ENCODE assay signal across 10 cellular contexts in the genomic region with DNA sequence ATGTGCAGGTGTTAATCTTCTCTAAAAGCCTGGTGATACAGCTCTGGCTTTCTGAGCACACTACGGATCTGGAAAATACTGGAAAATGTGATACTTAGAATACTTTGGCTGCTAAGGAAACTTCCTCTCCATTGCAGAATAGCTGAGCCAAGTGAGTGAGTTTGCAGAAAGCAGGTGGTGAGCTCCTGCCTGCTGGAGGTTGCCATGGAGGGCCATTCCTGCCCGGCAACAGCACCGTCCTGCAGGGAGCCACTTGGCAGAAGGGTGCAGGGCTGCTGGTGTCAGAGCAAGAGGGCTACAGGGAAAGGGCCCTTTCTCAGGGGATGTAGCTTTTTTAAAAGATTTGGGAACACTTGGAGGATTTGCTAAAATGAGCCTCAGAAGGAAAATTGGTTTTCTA. TPM values are rescaled to one million over a fixed set of nuclear protein-coding genes. Genes with fewer than 3 reads are reported as not detected.
DNase-seq lines count a peak whose midpoint lies in the region; ATAC-seq, FAIRE-seq and TF ChIP-seq lines count a peak whose summit lies in the region.
"Had no signal": no experiment of that assay in that cellular context is flagged by ENCODE, and none has a peak within 500 bp of the region (broad histone marks: within the 10 kb centered on the region; RNA-seq: fewer than 3 reads in every experiment).

No MANE protein-coding gene starts in this region.

- 95% methylated on average over 2 of the region's 3 CpGs for WGBS in K562 (ENCODE audit: insufficient coverage, low coverage, missing lambda C conversion rate)
- 92 to 100% methylated on average over 3 of the region's 3 CpGs for WGBS in endodermal cell (ENCODE audit: insufficient coverage in 1 of 2, insufficient read length in 1 of 2), 2 experiments

- intact Hi-C loops in Caco-2 (cut with micrococcal nuclease; ENCODE audit: unreplicated experiment) = no loop called here
- intact Hi-C loops in K562 (cut with micrococcal nuclease) = no loop called here

- no peak overlapping the region for H3K4me2 ChIP-seq in K562 (ENCODE audit: insufficient read depth, low read length)

- H3K9ac ChIP-seq in K562 (ENCODE audit: insufficient read depth in 1 of 2, low read depth in 2 of 2, low read length in 2 of 2) = no peak overlapping the region
- H3K9ac ChIP-seq in endodermal cell (ENCODE audit: extremely low read depth, low read length, poor library complexity, severe bottlenecking) = no peak overlapping the region

- FAIRE-seq in K562 (lab: Jason Lieb, UNC) = no peak

- H3K4me1 ChIP-seq in Caco-2 (no peaks in the 10 kb centered on the region), K562 (replicated peaks in 1 of 2; ENCODE audit: control insufficient read depth in 2 of 2, insufficient read depth in 2 of 2, low read length in 2 of 2) (no peaks in the 10 kb centered on the region; a peak in 1 of 5 replicates), endodermal cell (ENCODE audit: control insufficient read depth, insufficient read depth, low read length) (peaks cover 19% of the 10 kb centered on the region)

- H3K36me3 Mint-ChIP-seq in Caco-2 (ENCODE audit: insufficient read depth, unreplicated experiment) = peaks cover 28% of the 10 kb centered on the region
- peaks cover 73% of the 10 kb centered on the region for H3K36me3 Mint-ChIP-seq in nephron (ENCODE audit: low read depth)
- H3K36me3 Mint-ChIP-seq in endodermal cell (ENCODE audit: low read depth) = peaks cover 64% of the 10 kb centered on the region

- H3K27ac ChIP-seq in K562 (ENCODE audit: extremely low read depth, low read depth, low read length) (no peak overlapping the region), endodermal cell (ENCODE audit: low read depth, low read length) (no peak overlapping the region)

- TF ChIP-seq CTCF in Caco-2 (IDR thresholded peaks at IDR 0.05; ENCODE audit: insufficient read depth in 1 of 2, low read depth in 1 of 2, low read length in 1 of 2, severe bottlenecking in 1 of 2, unreplicated experiment in 1 of 2) = no peak
- TF ChIP-seq CTCF in K562 (IDR thresholded peaks at IDR 0.05 in 2 of 3, conservative IDR thresholded peaks at IDR 0.05 in 1 of 3; ENCODE audit: insufficient read depth in 2 of 3, low read depth in 1 of 3, low read length in 3 of 3) = no peak
- no peak for TF ChIP-seq CTCF in nephron (IDR thresholded peaks at IDR 0.05; ENCODE audit: unreplicated experiment in 3 of 3)
- no peak for TF ChIP-seq CTCF in omental fat pad (IDR thresholded peaks at IDR 0.05)
- no peak for TF ChIP-seq CTCF in endodermal cell (conservative IDR thresholded peaks at IDR 0.05)

- POLR2A ChIA-PET in Caco-2 (lab: Charles Lee) = no interaction called here
- POLR2A ChIA-PET in K562 (lab: Yijun Ruan, JAX) = interaction anchor here (0.6 to 1.2 kb wide), 2 partner anchors 10 to 646 kb away, joined by 3 to 4 read pairs; no protein-coding TSS in a partner anchor

- no peaks in the 10 kb centered on the region for H3K9me1 ChIP-seq in K562 (ENCODE audit: control insufficient read depth, insufficient read depth, low read length)

- DNase-seq in Caco-2 (no peak), NCI-H2081 (lab: John Stamatoyannopoulos, UW) (peak; percentile 65 to 87), K562 (ENCODE audit: extremely low read depth in 1 of 4, low spot score in 3 of 4) (no peak), GM19240 (ENCODE audit: insufficient read length, low spot score) (no peak), omental fat pad (ENCODE audit: low spot score) (no peak), endodermal cell (no peak)
- DNase-seq: foreskin melanocyte had no signal

- TF ChIP-seq RAD21 in K562 (CRISPR knock-in tag; conservative IDR thresholded peaks at IDR 0.05 in 1 of 2, IDR thresholded peaks at IDR 0.05 in 1 of 2) = no peak

- ATAC-seq in K562 (no peak), omental fat pad (ENCODE audit: low FRiP score) (no peak), GM21447 (IDR thresholded peaks at IDR 0.05; ENCODE audit: unreplicated experiment) (no peak)

- H3K4me3 ChIP-seq in Caco-2 (ENCODE audit: low read depth, low read length) (no peak overlapping the region), K562 (no peak overlapping the region), endodermal cell (ENCODE audit: low read length) (no peak overlapping the region)

- H3K27me3 ChIP-seq in Caco-2 (replicated peaks; ENCODE audit: control insufficient read depth, insufficient read depth, low read length) (no peaks in the 10 kb centered on the region), K562 (ENCODE audit: control insufficient read depth in 2 of 2, insufficient read depth in 2 of 2, low read length in 2 of 2) (no peaks in the 10 kb centered on the region), endodermal cell (ENCODE audit: control insufficient read depth, insufficient read depth, low read length, poor library complexity, severe bottlenecking) (no peaks in the 10 kb centered on the region)

- H3K36me3 ChIP-seq in Caco-2 (ENCODE audit: control insufficient read depth, insufficient read depth, low read length) (no peaks in the 10 kb centered on the region), K562 (ENCODE audit: control insufficient read depth, insufficient read depth, low read length) (peaks cover 58% of the 10 kb centered on the region), endodermal cell (ENCODE audit: control insufficient read depth, insufficient read depth, low read length) (peaks cover 58% of the 10 kb centered on the region)

- no peak for TF ChIP-seq EP300 in K562 (IDR thresholded peaks at IDR 0.05; ENCODE audit: low read length)

- BruUV-seq in Caco-2 (replicated peaks; lab: Mats Ljungman, UMichigan) (TSS peak; percentile 47), K562 (replicated peaks; lab: Mats Ljungman, UMichigan) (TSS peak; percentile 31)

- H3K79me2 ChIP-seq in K562 (ENCODE audit: control insufficient read depth, insufficient read depth, low read length) = no peaks in the 10 kb centered on the region

- H3K27me3 Mint-ChIP-seq in Caco-2 (ENCODE audit: insufficient read depth, unreplicated experiment) = no peaks in the 10 kb centered on the region
- H3K27me3 Mint-ChIP-seq in nephron (ENCODE audit: low read depth) = no peaks in the 10 kb centered on the region
- no peaks in the 10 kb centered on the region for H3K27me3 Mint-ChIP-seq in endodermal cell (ENCODE audit: insufficient read depth)

- TF ChIP-seq POLR2A in K562 (conservative IDR thresholded peaks at IDR 0.05) = no peak

- H3K9me3 Mint-ChIP-seq in Caco-2 (ENCODE audit: unreplicated experiment) = no peaks in the 10 kb centered on the region
- H3K9me3 Mint-ChIP-seq in nephron = no peaks in the 10 kb centered on the region
- no peaks in the 10 kb centered on the region for H3K9me3 Mint-ChIP-seq in endodermal cell
- H3K9me3 Mint-ChIP-seq: neural crest cell had no signal

- H3K4me1 Mint-ChIP-seq in Caco-2 (ENCODE audit: low read depth, unreplicated experiment) = no peaks in the 10 kb centered on the region
- H3K4me1 Mint-ChIP-seq in nephron = no peaks in the 10 kb centered on the region
- H3K4me1 Mint-ChIP-seq in endodermal cell = peaks cover 33% of the 10 kb centered on the region
- H3K4me1 Mint-ChIP-seq: neural crest cell had no signal

- H3K27ac Mint-ChIP-seq in Caco-2 (ENCODE audit: unreplicated experiment) = no peak overlapping the region
- peak overlapping the region in 2 of 3 experiments; percentile 19 to 35 for H3K27ac Mint-ChIP-seq in nephron
- no peak overlapping the region for H3K27ac Mint-ChIP-seq in endodermal cell

- H4K20me1 ChIP-seq in K562 (replicated peaks; ENCODE audit: control insufficient read depth, insufficient read depth, low read length) = no peaks in the 10 kb centered on the region

- no peak overlapping the region for H2AFZ ChIP-seq in K562 (ENCODE audit: low read depth, low read length)

- CTCF ChIA-PET in Caco-2 (lab: Charles Lee) = no interaction called here
- CTCF ChIA-PET in K562 (lab: Yijun Ruan, JAX; ENCODE audit: low intra/inter-chr PET ratio) = no interaction called here

- H3K9me3 ChIP-seq in Caco-2 = no peaks in the 10 kb centered on the region
- H3K9me3 ChIP-seq in K562 (replicated peaks; ENCODE audit: control insufficient read depth, insufficient read depth, low read depth, low read length) = no peaks in the 10 kb centered on the region
- H3K9me3 ChIP-seq in endodermal cell (ENCODE audit: control insufficient read depth, low read length) = no peaks in the 10 kb centered on the region

- in situ Hi-C loops in K562 (cut with MboI) = no loop called here

- H3K4me3 Mint-ChIP-seq in Caco-2 (ENCODE audit: unreplicated experiment) (no peak overlapping the region), nephron (no peak overlapping the region), endodermal cell (no peak overlapping the region)
- H3K4me3 Mint-ChIP-seq: neural crest cell had no signal

RNA-seq across cellular contexts. Expression of a gene that starts 40.7 kb away (rescaled TPM):
- 21.0 and 23.2 TPM in 2 replicates for total RNA-seq in Caco-2 (2022)
- total RNA-seq in K562 (2011; cell fraction: chromatin; rRNA removed; ENCODE audit: low replicate concordance) = 54.0 and 118 TPM in 2 replicates
- 25.5 and 35.9 TPM in 2 replicates for total RNA-seq in K562 (2011; cell fraction: nucleolus; rRNA removed)
- total RNA-seq in K562 (2011; cell fraction: nucleoplasm; rRNA removed) = 63.3 and 77.9 TPM in 2 replicates
- total RNA-seq in K562 (2014; rRNA removed) = 20.1 and 20.6 TPM in 2 replicates
- 27.7 and 30.6 TPM in 2 replicates for total RNA-seq in K562 (2014; rRNA removed; fragmentation: Illumina TruSeq; extraction: Trizol)
- 25.6 and 26.1 TPM in 2 replicates for total RNA-seq in K562 (2015; rRNA removed; fragmentation: Illumina TruSeq; extraction: Trizol)
- total RNA-seq in K562 (2021) = 23.9 and 25.0 TPM in 2 replicates
- 39.7 and 41.6 TPM in 2 replicates for polyA plus RNA-seq in K562 (2011; rRNA removed)
- polyA plus RNA-seq in K562 (2011; cell fraction: cytosol; rRNA removed) = 15.8 and 21.9 TPM in 2 replicates
- polyA plus RNA-seq in K562 (2011; cell fraction: nucleus; rRNA removed) = 56.1 and 71.8 TPM in 2 replicates
- 16.4 and 25.8 TPM in 2 replicates for polyA plus RNA-seq in K562 (2012)
- polyA plus RNA-seq in K562 (2014; fragmentation: Illumina TruSeq; extraction: Trizol) = 30.8 and 36.0 TPM in 2 replicates
- polyA plus RNA-seq in K562 (2014; fragmentation: Nextera tagmentation; extraction: Ambion mirVana) = 1 to 10 TPM; 3.2 to 3.9 TPM
- polyA plus RNA-seq in K562 (2014; rRNA removed) = 26.6 and 31.0 TPM in 2 replicates
- 24.6 and 30.1 TPM in 2 replicates for polyA minus RNA-seq in K562 (2011; rRNA and poly(A)+ RNA removed)
- 9.4 and 14.0 TPM in 2 replicates for polyA minus RNA-seq in K562 (2011; cell fraction: cytosol; rRNA and poly(A)+ RNA removed)
- 23.8 and 38.4 TPM in 2 replicates for polyA minus RNA-seq in K562 (2011; cell fraction: nucleus; rRNA and poly(A)+ RNA removed)
- 10 to 100 TPM; 45.8 to 68.4 (median 54.2) TPM for total RNA-seq in omental fat pad
- 10 to 100 TPM; 55.7 to 56.0 TPM for total RNA-seq in endodermal cell
- polyA plus RNA-seq in endodermal cell (2013, experiment 1 of 2) = 56.8 TPM
- polyA plus RNA-seq in endodermal cell (2013, experiment 2 of 2) = 48.8 TPM

RNA-seq across cellular contexts. Expression of a gene that starts 48.0 kb away (rescaled TPM):
- total RNA-seq in Caco-2 (2022) (93.8 and 94.1 TPM in 2 replicates), K562 (2014; rRNA removed) (92.9 and 123 TPM in 2 replicates), K562 (2014; rRNA removed; fragmentation: Illumina TruSeq; extraction: Trizol) (300 and 321 TPM in 2 replicates), K562 (2015; rRNA removed; fragmentation: Illumina TruSeq; extraction: Trizol) (339 and 348 TPM in 2 replicates), K562 (2021) (146 and 167 TPM in 2 replicates), omental fat pad (10 to 100 TPM in 3 of 4 donors, 1 to 10 TPM in 1; 9.8 to 34.1 (median 20.3) TPM), endodermal cell (100 to 1,000 TPM; 163 to 209 TPM)
- 19.4 and 24.0 TPM in 2 replicates for total RNA-seq in K562 (2011; cell fraction: chromatin; rRNA removed; ENCODE audit: low replicate concordance)
- total RNA-seq in K562 (2011; cell fraction: nucleolus; rRNA removed) = 23.8 TPM in 2 replicates
- 42.3 and 44.0 TPM in 2 replicates for total RNA-seq in K562 (2011; cell fraction: nucleoplasm; rRNA removed)
- polyA plus RNA-seq in K562 (2011; rRNA removed) (429 and 448 TPM in 2 replicates), K562 (2014; fragmentation: Illumina TruSeq; extraction: Trizol) (248 and 256 TPM in 2 replicates), K562 (2014; fragmentation: Nextera tagmentation; extraction: Ambion mirVana) (100 to 1,000 TPM; 853 to 941 TPM), K562 (2014; rRNA removed) (241 and 319 TPM in 2 replicates)
- polyA plus RNA-seq in K562 (2011; cell fraction: cytosol; rRNA removed) = 508 and 550 TPM in 2 replicates
- polyA plus RNA-seq in K562 (2011; cell fraction: nucleus; rRNA removed) = 67.9 and 138 TPM in 2 replicates
- 138 and 394 TPM in 2 replicates for polyA plus RNA-seq in K562 (2012)
- polyA minus RNA-seq in K562 (2011; rRNA and poly(A)+ RNA removed) = 181 and 187 TPM in 2 replicates
- polyA minus RNA-seq in K562 (2011; cell fraction: cytosol; rRNA and poly(A)+ RNA removed) = 77.6 and 77.9 TPM in 2 replicates
- 18.2 and 31.9 TPM in 2 replicates for polyA minus RNA-seq in K562 (2011; cell fraction: nucleus; rRNA and poly(A)+ RNA removed)
- polyA plus RNA-seq in endodermal cell (2013, experiment 1 of 2) = 377 TPM
- 393 TPM for polyA plus RNA-seq in endodermal cell (2013, experiment 2 of 2)

Comparison
In these comparisons a context has a peak if more than half of its experiments do, and no peak if none do; other contexts are left out.
1. DNase-seq: peak in NCI-H2081 (2 of 2); none in Caco-2 (0 of 2), K562 (0 of 4), GM19240 (single experiment), omental fat pad (single experiment) and endodermal cell (single experiment).
2. H3K27ac Mint-ChIP-seq: peak in nephron (2 of 3); none in Caco-2 (single experiment) and endodermal cell (single experiment).